Comparison of ENCODE assay signal across 8 cellular contexts in the genomic region with DNA sequence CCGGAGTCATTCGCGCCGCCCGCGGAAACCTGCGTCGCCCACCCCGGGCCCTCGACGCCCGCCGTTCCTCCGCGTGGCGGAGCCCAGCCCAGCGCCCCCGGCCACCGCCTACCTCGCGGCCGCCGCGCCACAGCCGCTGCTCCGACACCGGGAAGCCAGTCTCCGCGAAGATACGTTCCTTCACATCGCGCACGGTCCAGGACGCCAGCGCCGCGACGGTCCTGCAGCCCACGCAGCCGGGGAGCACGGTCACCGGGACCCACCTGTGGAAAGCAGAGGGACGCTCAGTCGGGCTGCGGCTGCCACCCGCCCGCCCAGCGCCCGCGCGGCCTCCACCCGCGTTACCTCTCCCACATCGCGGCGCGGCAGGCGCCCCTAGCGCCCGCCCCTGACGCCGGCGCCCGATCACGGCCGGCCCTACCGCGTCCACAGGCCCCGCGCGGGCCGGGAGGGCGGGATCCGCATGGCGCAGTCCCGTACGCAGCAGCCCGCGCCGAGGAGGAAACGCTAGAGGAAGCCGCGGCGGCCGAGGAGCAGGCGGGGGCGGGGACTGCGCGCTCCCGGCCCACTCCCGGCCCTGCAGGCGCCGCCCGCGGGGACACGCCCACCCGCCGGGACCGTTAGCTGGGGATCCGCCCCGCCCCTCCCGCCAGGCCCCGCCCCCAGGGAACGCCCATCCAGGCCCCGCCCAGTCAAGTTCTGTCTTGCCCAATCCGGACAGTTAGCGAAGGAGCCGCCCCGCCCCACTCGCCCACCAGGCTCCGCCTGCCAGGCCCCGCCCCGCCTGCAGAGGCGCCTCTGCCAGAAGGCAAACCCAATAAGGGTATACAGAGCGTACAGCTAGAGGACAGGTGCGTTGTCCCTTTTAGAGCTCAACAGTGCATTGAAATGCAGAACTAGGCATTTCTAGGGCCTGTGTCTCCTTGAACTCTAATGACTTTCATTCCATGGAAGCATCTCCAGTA. TPM values are rescaled to one million over a fixed set of nuclear protein-coding genes. Genes with fewer than 3 reads are reported as not detected.
DNase-seq lines count a peak whose midpoint lies in the region; ATAC-seq, FAIRE-seq and TF ChIP-seq lines count a peak whose summit lies in the region.

No MANE protein-coding gene starts in this region.

- H3K4me1 ChIP-seq in right atrium auricular region (peaks cover 0 to 57% of the 10 kb centered on the region in 2 donors), psoas muscle (peaks cover 40% of the 10 kb centered on the region)

- peak in 1 of 2 donors; percentile 38 for TF ChIP-seq CTCF in right atrium auricular region (IDR thresholded peaks at IDR 0.05)
- peak; percentile 39 for TF ChIP-seq CTCF in psoas muscle (IDR thresholded peaks at IDR 0.05)

- DNase-seq in GM12892 (ENCODE audit: insufficient read length) = peak; percentile 83
- peak; percentile 21 for DNase-seq in NCI-H1417 treated with DMSO at 0.1 percent for 48 hours (lab: John Stamatoyannopoulos, UW)
- DNase-seq in T-cell = peak; percentile 90 to 99 (median 96)
- DNase-seq in amygdala (lab: John Stamatoyannopoulos, UW) = peak; percentile 36 to 98 (median 95)
- peak; percentile 97 for DNase-seq in right atrium auricular region (ENCODE audit: low spot score)
- DNase-seq in psoas muscle = peak; percentile 96 to 98
- peak; percentile 91 for DNase-seq in urothelium cell line (ENCODE audit: low spot score)

- H3K27ac ChIP-seq in right atrium auricular region = peak overlapping the region; percentile 81 to 93
- peak overlapping the region; percentile 91 for H3K27ac ChIP-seq in psoas muscle

- H3K9me3 Mint-ChIP-seq in T-cell = no peaks in the 10 kb centered on the region

- ATAC-seq in HG02798 (IDR thresholded peaks at IDR 0.05; ENCODE audit: poor library complexity, unreplicated experiment) = peak; percentile 88
- peak; percentile 89 to 91 (median 90) for ATAC-seq in T-cell (replicated peaks in 1 of 4)
- ATAC-seq in psoas muscle = peak; percentile 93 to 96 (median 94)

- CTCF ChIA-PET in T-cell (lab: Charles Lee) = interaction anchor here in 1 of 2 donors (0.5 kb wide), 1 partner anchor 843 kb away, joined by 3 read pairs; no protein-coding TSS in a partner anchor

- peak overlapping the region; percentile 61 to 76 for H3K27ac Mint-ChIP-seq in T-cell

- peak; percentile 81 for TF ChIP-seq POLR2A in GM12892 (IDR thresholded peaks at IDR 0.05; ENCODE audit: low read depth, low read length)

- FAIRE-seq in GM12892 (lab: Jason Lieb, UNC) (peak; percentile 99), urothelium cell line (lab: Jason Lieb, UNC) (no peak)

- 1% methylated on average over 64 to 116 of the region's 116 CpGs for WGBS in psoas muscle, 3 donors

- intact Hi-C loops in psoas muscle (cut with DNase I) = loop anchor here (2.0 to 10.0 kb wide), 4 partner anchors 52 to 500 kb away; partner anchors contain the start of gene SACS (in 1 of the 2)

- H3K36me3 ChIP-seq in right atrium auricular region = peaks cover 5% of the 10 kb centered on the region
- H3K36me3 ChIP-seq in psoas muscle (ENCODE audit: insufficient read depth in 1 of 2, low read depth in 1 of 2) = peaks cover 0 to 14% of the 10 kb centered on the region in 2 donors

- POLR2A ChIA-PET in T-cell (lab: Charles Lee) = no interaction called here

- H3K27me3 ChIP-seq in right atrium auricular region = no peaks in the 10 kb centered on the region
- H3K27me3 ChIP-seq in psoas muscle (ENCODE audit: insufficient read depth in 3 of 3, low read length in 2 of 3) = no peaks in the 10 kb centered on the region

- H3K9me3 ChIP-seq in right atrium auricular region (no peaks in the 10 kb centered on the region), psoas muscle (no peaks in the 10 kb centered on the region)

- H3K4me1 Mint-ChIP-seq in T-cell = peaks cover 55 to 67% (median 63%) of the 10 kb centered on the region in 3 donors

- H3K36me3 Mint-ChIP-seq in T-cell = peaks cover 20% of the 10 kb centered on the region

- H3K4me3 Mint-ChIP-seq in T-cell = peak overlapping the region; percentile 59 to 80 (median 74)

- no peaks in the 10 kb centered on the region for H3K27me3 Mint-ChIP-seq in T-cell

- H3K4me3 ChIP-seq in right atrium auricular region = peak overlapping the region; percentile 68 to 75
- H3K4me3 ChIP-seq in psoas muscle = peak overlapping the region; percentile 86

RNA-seq across cellular contexts. Expression of gene SACS, which starts 58.2 kb away (rescaled TPM):
- 15.5 TPM for polyA plus RNA-seq in GM12892 (2012; ENCODE audit: missing spikeins)
- total RNA-seq in T-cell (10 to 100 TPM; 17.6 to 28.6 (median 27.3) TPM), right atrium auricular region (10 to 100 TPM; 15.2 to 29.2 TPM), psoas muscle (10 to 100 TPM; 17.3 to 56.1 (median 43.5) TPM)
- 10 to 100 TPM in 2 of 3 donors, 1 to 10 TPM in 1; 6.3 to 13.1 (median 11.2) TPM for polyA plus RNA-seq in psoas muscle

Comparison
In these comparisons a context has a peak if more than half of its experiments do, and no peak if none do; other contexts are left out.
1. Peak in every context shown above with its lines: DNase-seq, ATAC-seq, H3K4me3 ChIP-seq and H3K27ac ChIP-seq.
2. DNase-seq: peak in every context shown above with its lines; median percentile 97 in right atrium auricular region; 97 in psoas muscle; 96 in T-cell; 95 in amygdala; 91 in urothelium cell line; 83 in GM12892; 21 in NCI-H1417 treated with DMSO at 0.1 percent for 48 hours.